ENCODE assay signal across 26 cellular contexts in genomic region chr6:16518265-16518664, GRCh38.
DNase-seq lines count a peak whose midpoint lies in the region; ATAC-seq, FAIRE-seq and TF ChIP-seq lines count a peak whose summit lies in the region.
"Had no signal": no experiment of that assay in that cellular context is flagged by ENCODE, and none has a peak within 500 bp of the region (broad histone marks: within the 10 kb centered on the region; RNA-seq: fewer than 3 reads in every experiment).

No MANE protein-coding gene starts in this region.

- no peak overlapping the region for H4K5ac ChIP-seq in H1 (ENCODE audit: insufficient read length, low read depth, low read length)

- H3K23me2 ChIP-seq in H1 (ENCODE audit: low read depth, low read length), result no peaks in the 10 kb centered on the region

- H3K56ac ChIP-seq in H1 (replicated peaks; ENCODE audit: insufficient read length, low read depth, low read length), result no peak overlapping the region

- no peak for TF ChIP-seq EP300 in H1 (IDR thresholded peaks at IDR 0.05; ENCODE audit: borderline replicate concordance in 1 of 2, low read depth in 2 of 2, low read length in 2 of 2)

- intact Hi-C loops in natural killer cell (cut with micrococcal nuclease), result loop anchor here (10.0 kb wide), 1 partner anchor 447 kb away; no protein-coding TSS in a partner anchor

- no peaks in the 10 kb centered on the region for H3K9me3 ChIP-seq in H1 (ENCODE audit: insufficient read depth in 2 of 2, low read depth in 1 of 2, low read length in 1 of 2)
- H3K9me3 ChIP-seq: BLaER1 treated with 17β-estradiol and CSF1 and Interleukin-3, amounts not matched to agents 10 nM and 100 nM had no signal

- no peaks in the 10 kb centered on the region for H3K9me3 Mint-ChIP-seq in natural killer cell treated with Interleukin-12 subunit alpha and Interleukin-12 subunit beta and Interleukin-15 and Interleukin-18, amount 100 ng/mL, for 72 hours
- no peaks in the 10 kb centered on the region for H3K9me3 Mint-ChIP-seq in natural killer cell
- H3K9me3 Mint-ChIP-seq in activated T-cell treated with anti-CD3 and anti-CD28 coated beads, Interleukin-2, amount 50 U/mL, for 4 hours, result no peaks in the 10 kb centered on the region
- H3K9me3 Mint-ChIP-seq: nephron progenitor cell had no signal

- peaks cover 46 to 59% of the 10 kb centered on the region in 2 donors for H3K4me1 Mint-ChIP-seq in natural killer cell treated with Interleukin-12 subunit alpha and Interleukin-12 subunit beta and Interleukin-15 and Interleukin-18, amount 100 ng/mL, for 72 hours (ENCODE audit: low read depth in 2 of 2)
- peaks cover 49 to 60% of the 10 kb centered on the region in 2 donors for H3K4me1 Mint-ChIP-seq in natural killer cell
- peaks cover 52% of the 10 kb centered on the region for H3K4me1 Mint-ChIP-seq in activated T-cell treated with anti-CD3 and anti-CD28 coated beads, Interleukin-2, amount 50 U/mL, for 4 hours (ENCODE audit: low read depth)

- peak overlapping the region; percentile 2 to 24 for H3K27ac Mint-ChIP-seq in natural killer cell treated with Interleukin-12 subunit alpha and Interleukin-12 subunit beta and Interleukin-15 and Interleukin-18, amount 100 ng/mL, for 72 hours
- peak overlapping the region in 1 of 2 donors; percentile 17 for H3K27ac Mint-ChIP-seq in natural killer cell
- H3K27ac Mint-ChIP-seq: nephron progenitor cell had no signal

- H2BK5ac ChIP-seq in H1 (ENCODE audit: low read depth, low read length), result no peak overlapping the region

- no peak overlapping the region for H2AK5ac ChIP-seq in H1 (ENCODE audit: low read depth, low read length)

- no peaks in the 10 kb centered on the region for H3K79me1 ChIP-seq in H1 (ENCODE audit: low read depth, low read length)

- H2BK120ac ChIP-seq in H1 (replicated peaks; ENCODE audit: low read depth, low read length), result no peak overlapping the region

- 77% methylated on average over 5 of the region's 5 CpGs; no CpG with 5 or more reads in 1 of the 2 experiments for WGBS in H1 (ENCODE audit: extremely low coverage in 1 of 2, insufficient coverage in 1 of 2, insufficient read length in 1 of 2, insufficient replicate concordance in 2 of 2, low coverage in 1 of 2, low lambda C conversion rate in 2 of 2, missing lambda C conversion rate in 1 of 2), 2 experiments

- TF ChIP-seq POLR2A in H1 (IDR thresholded peaks at IDR 0.05; ENCODE audit: control extremely low read depth in 1 of 2, low read depth in 2 of 2, low read length in 2 of 2), result no peak

- H3K36me3 ChIP-seq in H1 (ENCODE audit: control insufficient read depth in 2 of 4, insufficient read depth in 4 of 4, low read length in 3 of 4), result no peaks in the 10 kb centered on the region

- H2BK12ac ChIP-seq in H1 (ENCODE audit: low read depth, low read length), result no peak overlapping the region

- FAIRE-seq in H1 (lab: Jason Lieb, UNC), result no peak
- FAIRE-seq: colon, TTC549 had no signal

- peaks cover 2 to 8% (median 6%) of the 10 kb centered on the region in 4 experiments; a peak in 5 of 7 replicates for H3K4me1 ChIP-seq in H1 (replicated peaks in 1 of 4; ENCODE audit: control insufficient read depth in 3 of 4, insufficient read depth in 4 of 4, low read length in 3 of 4)
- H3K4me1 ChIP-seq: parathyroid adenoma had no signal

- H3K9ac ChIP-seq in H1 (replicated peaks in 1 of 4; ENCODE audit: extremely low read depth in 1 of 4, low read depth in 3 of 4, low read length in 3 of 4), result no peak overlapping the region
- H3K9ac ChIP-seq: BLaER1 treated with 17β-estradiol and CSF1 and Interleukin-3, amounts not matched to agents 10 nM and 100 nM; parathyroid adenoma had no signal

- no peaks in the 10 kb centered on the region for H3K27me3 ChIP-seq in H1 (replicated peaks in 1 of 4; ENCODE audit: control insufficient read depth in 3 of 4, extremely low read depth in 1 of 4, insufficient read depth in 3 of 4, low read length in 3 of 4)
- H3K27me3 ChIP-seq: BLaER1 treated with 17β-estradiol and CSF1 and Interleukin-3, amounts not matched to agents 10 nM and 100 nM; brain microvascular endothelial cell had no signal

- ATAC-seq in natural killer cell treated with Interleukin-12 subunit alpha and Interleukin-12 subunit beta and Interleukin-15 and Interleukin-18, amount 100 ng/mL, for 72 hours, result no peak
- no peak for ATAC-seq in natural killer cell
- ATAC-seq in activated T-cell treated with anti-CD3 and anti-CD28 coated beads, Interleukin-2, amount 50 U/mL, for 4 hours, result no peak
- no peak for ATAC-seq in HG03196 (IDR thresholded peaks at IDR 0.05; ENCODE audit: unreplicated experiment)
- ATAC-seq: left cardiac atrium, PC-3, sciatic nerve had no signal

- no peaks in the 10 kb centered on the region for H3K36me3 Mint-ChIP-seq in natural killer cell treated with Interleukin-12 subunit alpha and Interleukin-12 subunit beta and Interleukin-15 and Interleukin-18, amount 100 ng/mL, for 72 hours
- H3K36me3 Mint-ChIP-seq in natural killer cell, result no peaks in the 10 kb centered on the region
- peaks cover 46% of the 10 kb centered on the region for H3K36me3 Mint-ChIP-seq in activated T-cell treated with anti-CD3 and anti-CD28 coated beads, Interleukin-2, amount 50 U/mL, for 4 hours (ENCODE audit: insufficient read depth)

- no peak overlapping the region for H3K4me3 Mint-ChIP-seq in natural killer cell treated with Interleukin-12 subunit alpha and Interleukin-12 subunit beta and Interleukin-15 and Interleukin-18, amount 100 ng/mL, for 72 hours
- H3K4me3 Mint-ChIP-seq in natural killer cell, result no peak overlapping the region
- no peak overlapping the region for H3K4me3 Mint-ChIP-seq in activated T-cell treated with anti-CD3 and anti-CD28 coated beads, Interleukin-2, amount 50 U/mL, for 4 hours
- H3K4me3 Mint-ChIP-seq: nephron progenitor cell had no signal

- H3K27ac ChIP-seq in H1 (ENCODE audit: low read depth, low read length), result no peak overlapping the region
- H3K27ac ChIP-seq: BLaER1 treated with 17β-estradiol and CSF1 and Interleukin-3, amounts not matched to agents 10 nM and 100 nM; brain microvascular endothelial cell; parathyroid adenoma had no signal

- no peaks in the 10 kb centered on the region for H3K79me2 ChIP-seq in H1 (ENCODE audit: control insufficient read depth in 1 of 2, insufficient read depth in 2 of 2, low read length in 2 of 2)
- H3K79me2 ChIP-seq: parathyroid adenoma had no signal

- POLR2A ChIA-PET in H1 (lab: Charles Lee; ENCODE audit: partially characterized antibody), result interaction anchor here (0.7 kb wide), 1 partner anchor 14 kb away, joined by 3 read pairs; no protein-coding TSS in a partner anchor

- CTCF ChIA-PET in H1 (lab: Charles Lee; ENCODE audit: partially characterized antibody), result interaction anchor here (0.7 to 2.7 kb wide), 7 partner anchors 11 to 301 kb away, joined by 3 to 9 read pairs (median 4); no protein-coding TSS in a partner anchor

- H4K20me1 ChIP-seq in H1 (replicated peaks in 1 of 2; ENCODE audit: control insufficient read depth in 1 of 2, insufficient read depth in 2 of 2, low read length in 2 of 2), result no peaks in the 10 kb centered on the region

- no peak overlapping the region for H2BK20ac ChIP-seq in H1 (ENCODE audit: low read length)

- no peak for DNase-seq in natural killer cell treated with Interleukin-12 subunit alpha and Interleukin-12 subunit beta and Interleukin-15 and Interleukin-18, amount 100 ng/mL, for 72 hours (ENCODE audit: low spot score)
- DNase-seq in natural killer cell (no peak), H1 (ENCODE audit: low read depth in 1 of 2, low spot score in 2 of 2) (no peak), T-helper 9 cell (no peak), foreskin melanocyte (no peak)
- DNase-seq in activated T-cell treated with anti-CD3 and anti-CD28 coated beads, Interleukin-2, amount 50 U/mL, for 4 hours, result no peak
- DNase-seq: activated CD4-positive, alpha-beta T cell treated with anti-CD3 and anti-CD28 coated beads, Interleukin-2, amount 50 U/mL, for 1 hour; activated CD8-positive, alpha-beta memory T cell treated with anti-CD3 and anti-CD28 coated beads, Interleukin-2, amount 50 U/mL, for 48 hours; activated effector memory CD4-positive, alpha-beta T cell treated with anti-CD3 and anti-CD28 coated beads, Interleukin-2, amount 50 U/mL, for 16 hours; brain microvascular endothelial cell; DMS 273 treated with DMSO at 0.1 percent for 48 hours; left cardiac atrium; NCI-H1048; NCI-H187; NCI-H2227 treated with DMSO at 0.1 percent for 48 hours; NCI-H748 treated with DMSO at 0.1 percent for 48 hours; nephron progenitor cell; PC-3; SIG-M5 had no signal

- H3K4me3 ChIP-seq in H1 (ENCODE audit: extremely low read depth in 1 of 4, insufficient read depth in 2 of 4, low read depth in 3 of 4, low read length in 4 of 4), result no peak overlapping the region
- H3K4me3 ChIP-seq: BLaER1 treated with 17β-estradiol and CSF1 and Interleukin-3, amounts not matched to agents 10 nM and 100 nM had no signal

- H2BK15ac ChIP-seq in H1 (ENCODE audit: low read length), result no peak overlapping the region

- TF ChIP-seq RAD21 in H1 (IDR thresholded peaks at IDR 0.05 in 1 of 2, conservative IDR thresholded peaks at IDR 0.05 in 1 of 2; ENCODE audit: low read depth in 2 of 2, low read length in 2 of 2), result peak; percentile 35 to 54

- H4K91ac ChIP-seq in H1 (replicated peaks; ENCODE audit: insufficient read length, low read length), result no peak overlapping the region

- H3K27me3 Mint-ChIP-seq in natural killer cell treated with Interleukin-12 subunit alpha and Interleukin-12 subunit beta and Interleukin-15 and Interleukin-18, amount 100 ng/mL, for 72 hours, result no peaks in the 10 kb centered on the region
- no peaks in the 10 kb centered on the region for H3K27me3 Mint-ChIP-seq in natural killer cell (ENCODE audit: low read depth in 2 of 2)
- no peaks in the 10 kb centered on the region for H3K27me3 Mint-ChIP-seq in activated T-cell treated with anti-CD3 and anti-CD28 coated beads, Interleukin-2, amount 50 U/mL, for 4 hours (ENCODE audit: low read depth)

- no peak overlapping the region for H2AFZ ChIP-seq in H1 (ENCODE audit: low read length)
- H2AFZ ChIP-seq: parathyroid adenoma had no signal

- H3K4ac ChIP-seq in H1 (replicated peaks; ENCODE audit: insufficient read length, low read depth, low read length), result no peak overlapping the region

- TF ChIP-seq CTCF in natural killer cell (IDR thresholded peaks at IDR 0.05), result no peak
- TF ChIP-seq CTCF in H1 (IDR thresholded peaks at IDR 0.05; ENCODE audit: control extremely low read depth in 1 of 3, insufficient read depth in 1 of 3, low read depth in 1 of 3, low read length in 3 of 3), result peak; percentile 39 to 44 (median 42)

- H3K14ac ChIP-seq in H1 (ENCODE audit: insufficient read length), result no peak overlapping the region

- no peak overlapping the region for H3K4me2 ChIP-seq in H1 (ENCODE audit: insufficient read depth in 1 of 2, low read depth in 2 of 2, low read length in 2 of 2)

- H4K8ac ChIP-seq in H1 (ENCODE audit: extremely low read depth, insufficient read depth, low read length), result no peak overlapping the region

- no peak overlapping the region for H3K18ac ChIP-seq in H1 (ENCODE audit: extremely low read depth, low read length)

- no peak overlapping the region for H3K23ac ChIP-seq in H1 (ENCODE audit: insufficient read length)

TF ChIP-seq in PFSK-1, 5 proteins besides CTCF, POLR2A, EP300 and RAD21 (continues in another document):
- 0 out of 2 replicates have a peak, but pooled peaks have one; percentile 5 for TF ChIP-seq POLR2AphosphoS5 (IDR thresholded peaks at IDR 0.05; ENCODE audit: low read depth, low read length)

TF ChIP-seq in H1, 55 proteins besides CTCF, POLR2A, EP300 and RAD21 (continues in another document):
- TF ChIP-seq SRF (IDR thresholded peaks at IDR 0.05; ENCODE audit: low read depth, low read length) (no peak), BRCA1 (IDR thresholded peaks at IDR 0.05; ENCODE audit: low read depth, low read length) (no peak)
